In the genomic region with DNA sequence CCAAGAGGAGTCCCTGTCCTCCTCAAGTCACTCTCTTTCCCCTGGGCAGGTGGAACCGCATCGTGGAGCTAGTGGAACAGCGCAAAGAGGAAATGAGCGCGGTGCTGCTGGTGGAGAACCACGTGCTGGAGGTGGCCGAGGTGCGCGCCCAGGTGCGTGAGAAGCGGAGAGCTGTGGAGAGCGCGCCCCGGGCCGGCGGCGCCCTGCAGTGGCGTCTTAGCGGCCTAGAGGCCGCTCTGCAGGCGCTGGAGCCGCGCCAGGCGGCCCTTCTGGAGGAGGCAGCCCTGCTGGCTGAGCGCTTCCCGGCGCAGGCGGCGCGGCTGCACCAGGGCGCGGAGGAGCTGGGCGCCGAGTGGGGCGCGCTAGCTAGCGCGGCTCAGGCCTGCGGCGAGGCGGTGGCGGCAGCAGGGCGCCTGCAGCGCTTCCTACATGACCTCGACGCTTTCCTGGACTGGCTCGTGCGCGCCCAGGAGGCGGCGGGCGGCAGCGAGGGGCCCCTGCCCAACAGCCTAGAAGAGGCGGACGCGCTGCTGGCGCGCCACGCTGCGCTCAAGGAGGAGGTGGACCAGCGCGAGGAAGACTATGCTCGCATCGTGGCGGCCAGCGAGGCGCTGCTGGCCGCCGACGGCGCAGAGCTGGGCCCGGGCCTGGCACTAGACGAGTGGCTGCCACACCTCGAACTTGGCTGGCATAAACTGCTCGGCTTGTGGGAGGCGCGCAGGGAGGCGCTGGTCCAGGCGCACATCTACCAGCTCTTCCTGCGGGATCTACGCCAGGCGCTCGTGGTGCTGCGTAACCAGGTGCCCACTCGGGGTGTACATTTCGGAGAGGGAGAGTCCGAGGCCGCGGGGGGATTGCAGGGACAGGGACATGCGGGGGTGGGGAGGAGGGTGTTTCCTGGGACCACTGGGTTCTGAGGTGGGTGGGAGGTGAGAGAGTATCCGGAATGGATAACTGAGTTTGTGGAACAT, we compare ENCODE assay signal across 12 cellular contexts. TPM values are rescaled to one million over a fixed set of nuclear protein-coding genes. Genes with fewer than 3 reads are reported as not detected.
DNase-seq lines count a peak whose midpoint lies in the region; ATAC-seq, FAIRE-seq and TF ChIP-seq lines count a peak whose summit lies in the region.
"Had no signal": no experiment of that assay in that cellular context is flagged by ENCODE, and none has a peak within 500 bp of the region (broad histone marks: within the 10 kb centered on the region; RNA-seq: fewer than 3 reads in every experiment).

No MANE protein-coding gene starts in this region.

- TF ChIP-seq POLR2A in tibial nerve (IDR thresholded peaks at IDR 0.05), result no peak

- ATAC-seq in GM21529 (IDR thresholded peaks at IDR 0.05; ENCODE audit: unreplicated experiment) (no peak), GM19452 (IDR thresholded peaks at IDR 0.05; ENCODE audit: unreplicated experiment) (no peak)

- peak; percentile 33; the same call in 1 of the 2 replicates for TF ChIP-seq CTCF in WERI-Rb-1 (IDR thresholded peaks at IDR 0.05; ENCODE audit: low read depth, low read length)
- TF ChIP-seq CTCF in tibial nerve (IDR thresholded peaks at IDR 0.05), result no peak

- FAIRE-seq in HTR-8/SVneo (lab: Jason Lieb, UNC), result no peak
- FAIRE-seq: D721Med, GM19239, urothelium cell line had no signal

- H3K4me1 ChIP-seq in tibial nerve, result peaks cover 0 to 13% (median 0%) of the 10 kb centered on the region in 4 donors

- H3K4me3 ChIP-seq in WERI-Rb-1 (ENCODE audit: low read depth, low read length) (peak overlapping the region; percentile 33), iPS-11a (ENCODE audit: low read depth, low read length) (peak overlapping the region; percentile 4), tibial nerve (no peak overlapping the region)

- no peak for TF ChIP-seq EP300 in tibial nerve (IDR thresholded peaks at IDR 0.05)

- H3K36me3 ChIP-seq in WERI-Rb-1 (no peaks in the 10 kb centered on the region), tibial nerve (peaks cover 0 to 10% (median 0%) of the 10 kb centered on the region in 3 donors)

- 35 to 41% methylated on average over 22 to 37 of the region's 91 CpGs for WGBS in tibial nerve, 2 donors

- peaks cover 10% of the 10 kb centered on the region for H3K27me3 ChIP-seq in WERI-Rb-1 (ENCODE audit: insufficient read depth, low read depth, severe bottlenecking)
- peaks cover 0 to 14% of the 10 kb centered on the region in 2 donors for H3K27me3 ChIP-seq in tibial nerve

- H3K27ac ChIP-seq in WERI-Rb-1, result no peak overlapping the region
- no peak overlapping the region for H3K27ac ChIP-seq in tibial nerve

- H3K9me3 ChIP-seq in WERI-Rb-1 (ENCODE audit: severe bottlenecking) (no peaks in the 10 kb centered on the region), tibial nerve (no peaks in the 10 kb centered on the region)

- peak; percentile 50 for DNase-seq in stimulated activated CD4-positive, alpha-beta T cell treated with anti-CD3 and anti-CD28 coated beads, Interleukin-15, amount 100 ng/mL, for 24 hours
- DNase-seq in stimulated activated CD4-positive, alpha-beta T cell treated with anti-CD3 and anti-CD28 coated beads, Interleukin-4, amount 100 ng/mL, for 1 hour, result no peak
- DNase-seq in WERI-Rb-1, result peak; percentile 51
- DNase-seq in tibial nerve (ENCODE audit: low spot score in 2 of 2), result no peak
- DNase-seq in HTR-8/SVneo (ENCODE audit: insufficient read length, low spot score), result no peak
- DNase-seq: activated CD4-positive, alpha-beta T cell treated with anti-CD3 and anti-CD28 coated beads, Interleukin-2, amount 10 ng/mL, durations not matched to agents 7 days and 5 days had no signal

RNA-seq across cellular contexts. Expression of a gene that starts 52.8 kb away (rescaled TPM):
- 10 to 100 TPM; 14.9 to 24.0 (median 19.7) TPM for total RNA-seq in tibial nerve

RNA-seq across cellular contexts. Expression of a gene that starts 54.1 kb away (rescaled TPM):
- total RNA-seq in tibial nerve, result 100 to 1,000 TPM; 219 to 299 (median 244) TPM

RNA-seq across cellular contexts. Expression of a gene that starts 57.0 kb away (rescaled TPM):
- 100 to 1,000 TPM in 1 of 4 donors, 10 to 100 TPM in 3; 40.8 to 129 (median 51.2) TPM for total RNA-seq in tibial nerve

Comparison
In these comparisons a context has a peak if more than half of its experiments do, and no peak if none do; other contexts are left out.
1. DNase-seq: peak in stimulated activated CD4-positive, alpha-beta T cell treated with anti-CD3 and anti-CD28 coated beads, Interleukin-15, amount 100 ng/mL, for 24 hours (single experiment) and WERI-Rb-1 (single experiment); none in stimulated activated CD4-positive, alpha-beta T cell treated with anti-CD3 and anti-CD28 coated beads, Interleukin-4, amount 100 ng/mL, for 1 hour (single experiment), tibial nerve (0 of 2) and HTR-8/SVneo (single experiment).
2. H3K4me3 ChIP-seq: peak in WERI-Rb-1 (single experiment) and iPS-11a (single experiment); none in tibial nerve (0 of 4).